1 cellular context compared by ENCODE assay signal in genomic region chr5:72109051-72109411, GRCh38.
TF ChIP-seq lines count a peak whose summit lies in the region.

No MANE protein-coding gene starts in this region.

TF ChIP-seq in GM23338, 12 proteins besides CTCF, POLR2A, EP300 and RAD21 (continued from another document):
- TF ChIP-seq REST (IDR thresholded peaks at IDR 0.05; ENCODE audit: unreplicated experiment): no peak
- no peak for TF ChIP-seq EZH2phosphoT487 (IDR thresholded peaks at IDR 0.05; ENCODE audit: unreplicated experiment)
- no peak for TF ChIP-seq ETS1 (IDR thresholded peaks at IDR 0.05)
- TF ChIP-seq EZH2 (IDR thresholded peaks at IDR 0.05; ENCODE audit: low read depth, unreplicated experiment): no peak
